7 cellular contexts compared by ENCODE assay signal in the genomic region with DNA sequence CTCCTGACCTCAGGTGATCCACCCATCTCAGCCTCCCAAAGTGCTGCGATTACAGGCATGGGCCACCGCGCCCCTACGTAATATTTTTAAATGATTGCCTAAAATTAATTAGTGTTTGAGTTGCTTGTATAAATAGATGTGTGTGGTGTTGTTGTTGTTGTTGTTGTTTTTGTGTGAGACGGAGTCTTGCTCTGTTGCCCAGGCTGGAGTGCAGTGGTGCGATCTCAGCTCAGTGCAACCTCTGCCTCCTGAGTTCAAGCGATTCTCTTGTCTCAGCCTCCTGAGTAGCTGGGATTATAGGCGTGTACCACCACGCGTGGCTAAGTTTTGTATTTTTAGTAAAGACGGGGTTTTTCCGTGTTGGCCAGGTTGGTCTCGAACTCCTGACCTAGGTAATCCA. TPM values are rescaled to one million over a fixed set of nuclear protein-coding genes. Genes with fewer than 3 reads are reported as not detected.
A peak's percentile ranks its signal among the peaks of the same experiment; 100 is the strongest.
DNase-seq lines count a peak whose midpoint lies in the region; ATAC-seq and TF ChIP-seq lines count a peak whose summit lies in the region.
"Not testable (repeated sequence)": the region's sequence is repeated elsewhere in the genome, so short reads cannot be mapped to it uniquely, and the experiment has no call there.

No MANE protein-coding gene starts in this region.

- WGBS in tibial nerve, 2 donors, result 94 to 97% methylated on average over 13 of the region's 13 CpGs

- H3K4me2 ChIP-seq in GM23338, result 0 out of 2 replicates have a peak overlapping the region, but pooled peaks have one; percentile 25

- H3K27me3 ChIP-seq in CD4-positive, alpha-beta T cell (ENCODE audit: control insufficient read depth, insufficient read depth, low read length); GM23338 (ENCODE audit: insufficient read depth); tibial nerve: not testable (repeated sequence)

- H3K79me2 ChIP-seq in GM23338 (replicated peaks; ENCODE audit: insufficient read depth), result peaks cover 100% of the 10 kb centered on the region

- POLR2A ChIA-PET in CD4-positive, alpha-beta T cell (lab: Charles Lee); RWPE1 (lab: Yijun Ruan, JAX; ENCODE audit: low non-redundant PET); WTC11 (lab: Charles Lee): not testable (repeated sequence)

- H3K36me3 ChIP-seq in GM23338 (ENCODE audit: insufficient read depth); tibial nerve: not testable (repeated sequence)

- CTCF ChIA-PET in CD4-positive, alpha-beta T cell (lab: Charles Lee), result interaction anchor here (1.3 to 1.6 kb wide), 2 partner anchors 14 to 47 kb away, joined by 3 to 4 read pairs; no protein-coding TSS in a partner anchor
- CTCF ChIA-PET in RWPE1 (lab: Yijun Ruan, JAX), result interaction anchor here (1.1 kb wide), 1 partner anchor 47 kb away, joined by 3 read pairs; no protein-coding TSS in a partner anchor
- CTCF ChIA-PET in WTC11 (lab: Charles Lee), result not testable (repeated sequence)

- not testable (repeated sequence) for H3K4me3 ChIP-seq in GM23338, tibial nerve

- not testable (repeated sequence) for H3K9me2 ChIP-seq in GM23338 (ENCODE audit: insufficient read depth)

- not testable (repeated sequence) for H3K27me3 Mint-ChIP-seq in CD4-positive, alpha-beta T cell; GM23338 (ENCODE audit: insufficient read depth, low read depth, poor library complexity); WTC11 (ENCODE audit: low read depth); activated naive CD4-positive, alpha-beta T cell treated with anti-CD3 and anti-CD28 coated beads, Interleukin-2, amount 50 U/mL, for 24 hours

- peaks cover 42% of the 10 kb centered on the region for H4K20me1 ChIP-seq in GM23338 (replicated peaks; ENCODE audit: insufficient read depth)

- H3K27ac Mint-ChIP-seq in CD4-positive, alpha-beta T cell, result peak overlapping the region; percentile 67
- H3K27ac Mint-ChIP-seq in GM23338, result not testable (repeated sequence)
- H3K27ac Mint-ChIP-seq in WTC11, result 0 out of 2 replicates have a peak overlapping the region, but pooled peaks have one; percentile 23
- peak overlapping the region; percentile 7 for H3K27ac Mint-ChIP-seq in activated naive CD4-positive, alpha-beta T cell treated with anti-CD3 and anti-CD28 coated beads, Interleukin-2, amount 50 U/mL, for 24 hours
- peak overlapping the region; percentile 10 for H3K27ac Mint-ChIP-seq in stimulated activated effector memory CD8-positive, alpha-beta T cell treated with anti-CD3 and anti-CD28 coated beads, Interleukin-12 subunit alpha, Interleukin-12 subunit beta, amount 100 ng/mL, for 72 hours

- peaks cover 67% of the 10 kb centered on the region for H3K36me3 Mint-ChIP-seq in CD4-positive, alpha-beta T cell (ENCODE audit: low read depth)
- H3K36me3 Mint-ChIP-seq in GM23338 (ENCODE audit: low read depth); WTC11: not testable (repeated sequence)
- H3K36me3 Mint-ChIP-seq in activated naive CD4-positive, alpha-beta T cell treated with anti-CD3 and anti-CD28 coated beads, Interleukin-2, amount 50 U/mL, for 24 hours, result peaks cover 14% of the 10 kb centered on the region
- H3K36me3 Mint-ChIP-seq in stimulated activated effector memory CD8-positive, alpha-beta T cell treated with anti-CD3 and anti-CD28 coated beads, Interleukin-12 subunit alpha, Interleukin-12 subunit beta, amount 100 ng/mL, for 72 hours, result peaks cover 24% of the 10 kb centered on the region

- not testable (repeated sequence) for TF ChIP-seq CTCF in CD4-positive, alpha-beta T cell (IDR thresholded peaks at IDR 0.05); GM23338 (conservative IDR thresholded peaks at IDR 0.05; ENCODE audit: low read depth in 2 of 2); RWPE1 (conservative IDR thresholded peaks at IDR 0.05; ENCODE audit: low read depth); WTC11 (IDR thresholded peaks at IDR 0.05); tibial nerve (IDR thresholded peaks at IDR 0.05)

- not testable (repeated sequence) for TF ChIP-seq POLR2A in tibial nerve (IDR thresholded peaks at IDR 0.05)

- intact Hi-C loops in CD4-positive, alpha-beta T cell (cut with DNase I, micrococcal nuclease), result not testable (repeated sequence)

- not testable (repeated sequence) for H3F3A ChIP-seq in GM23338 (replicated peaks; ENCODE audit: low read depth)

- peak overlapping the region; percentile 21 for H3K4me3 Mint-ChIP-seq in CD4-positive, alpha-beta T cell
- not testable (repeated sequence) for H3K4me3 Mint-ChIP-seq in GM23338; WTC11; activated naive CD4-positive, alpha-beta T cell treated with anti-CD3 and anti-CD28 coated beads, Interleukin-2, amount 50 U/mL, for 24 hours; stimulated activated effector memory CD8-positive, alpha-beta T cell treated with anti-CD3 and anti-CD28 coated beads, Interleukin-12 subunit alpha, Interleukin-12 subunit beta, amount 100 ng/mL, for 72 hours

- not testable (repeated sequence) for H3K9me3 ChIP-seq in CD4-positive, alpha-beta T cell (ENCODE audit: control insufficient read depth, low read length); tibial nerve

- DNase-seq in CD4-positive, alpha-beta T cell; GM23338 (ENCODE audit: low spot score); RWPE1 (ENCODE audit: low spot score); WTC11 (ENCODE audit: low spot score); stimulated activated effector memory CD8-positive, alpha-beta T cell treated with anti-CD3 and anti-CD28 coated beads, Interleukin-12 subunit alpha, Interleukin-12 subunit beta, amount 100 ng/mL, for 72 hours (ENCODE audit: low spot score in 2 of 2); tibial nerve (ENCODE audit: low spot score in 2 of 2): not testable (repeated sequence)

- H2AFZ ChIP-seq in GM23338, result not testable (repeated sequence)

- peaks cover 96% of the 10 kb centered on the region for H3K4me1 Mint-ChIP-seq in CD4-positive, alpha-beta T cell (ENCODE audit: low read depth)
- peaks cover 23% of the 10 kb centered on the region for H3K4me1 Mint-ChIP-seq in GM23338
- H3K4me1 Mint-ChIP-seq in WTC11, result peaks cover 42% of the 10 kb centered on the region
- peaks cover 87% of the 10 kb centered on the region for H3K4me1 Mint-ChIP-seq in activated naive CD4-positive, alpha-beta T cell treated with anti-CD3 and anti-CD28 coated beads, Interleukin-2, amount 50 U/mL, for 24 hours
- peaks cover 80% of the 10 kb centered on the region for H3K4me1 Mint-ChIP-seq in stimulated activated effector memory CD8-positive, alpha-beta T cell treated with anti-CD3 and anti-CD28 coated beads, Interleukin-12 subunit alpha, Interleukin-12 subunit beta, amount 100 ng/mL, for 72 hours

- H3K4me1 ChIP-seq in GM23338 (ENCODE audit: insufficient read depth), result peaks cover 54% of the 10 kb centered on the region
- H3K4me1 ChIP-seq in tibial nerve, result peaks cover 0 to 16% (median 11%) of the 10 kb centered on the region in 4 donors

- TF ChIP-seq EP300 in tibial nerve (IDR thresholded peaks at IDR 0.05), result not testable (repeated sequence)

- not testable (repeated sequence) for H3K27ac ChIP-seq in CD4-positive, alpha-beta T cell (ENCODE audit: low read depth, low read length)
- H3K27ac ChIP-seq in GM23338 (ENCODE audit: low read depth), result peak overlapping the region; percentile 67; the same call in 1 of the 2 replicates
- peak overlapping the region; percentile 37 for H3K27ac ChIP-seq in RWPE1
- H3K27ac ChIP-seq in tibial nerve, result peak overlapping the region in 3 of 4 donors; percentile 20 to 75 (median 29)

- H3K9me3 Mint-ChIP-seq in CD4-positive, alpha-beta T cell; GM23338; WTC11; activated naive CD4-positive, alpha-beta T cell treated with anti-CD3 and anti-CD28 coated beads, Interleukin-2, amount 50 U/mL, for 24 hours; stimulated activated effector memory CD8-positive, alpha-beta T cell treated with anti-CD3 and anti-CD28 coated beads, Interleukin-12 subunit alpha, Interleukin-12 subunit beta, amount 100 ng/mL, for 72 hours: not testable (repeated sequence)

- ATAC-seq in CD4-positive, alpha-beta T cell (ENCODE audit: poor library complexity); GM23338; WTC11; stimulated activated effector memory CD8-positive, alpha-beta T cell treated with anti-CD3 and anti-CD28 coated beads, Interleukin-12 subunit alpha, Interleukin-12 subunit beta, amount 100 ng/mL, for 72 hours: not testable (repeated sequence)

TF ChIP-seq in WTC11, 78 proteins besides CTCF, POLR2A, EP300 and RAD21:
- peak; percentile 84; the same call in 1 of the 2 replicates for TF ChIP-seq ZNF121 (CRISPR knock-in tag; IDR thresholded peaks at IDR 0.05)
TF ChIP-seq in WTC11: peak in this region for 1; not testable (repeated sequence) for 77.

RNA-seq across cellular contexts. Expression of gene TTC39C, which starts 14.4 kb away (rescaled TPM):
- total RNA-seq in CD4-positive, alpha-beta T cell, result 10 to 100 TPM; 82.6 to 91.8 TPM
- 108 and 136 TPM in 2 replicates for total RNA-seq in GM23338 (2014; rRNA removed; shearing (Covaris generic))
- 69.2 and 69.4 TPM in 2 replicates for polyA plus RNA-seq in GM23338 (2016; fragmentation: Nextera tagmentation; extraction: Ambion mirVana)
- total RNA-seq in WTC11 (2021) (28.8 to 57.3 TPM (median 31.4 TPM) in 3 replicates), tibial nerve (10 to 100 TPM; 22.6 to 35.1 (median 29.3) TPM)
